Comparison of ENCODE assay signal across 18 cellular contexts in genomic region chr4:148795156-148795864, GRCh38.
DNase-seq lines count a peak whose midpoint lies in the region; ATAC-seq and TF ChIP-seq lines count a peak whose summit lies in the region.
"Had no signal": no experiment of that assay in that cellular context is flagged by ENCODE, and none has a peak within 500 bp of the region (broad histone marks: within the 10 kb centered on the region; RNA-seq: fewer than 3 reads in every experiment).

No MANE protein-coding gene starts in this region.

- H3K4me1 ChIP-seq in PC-9 (replicated peaks; ENCODE audit: insufficient read depth): peaks cover 12% of the 10 kb centered on the region
- H3K4me1 ChIP-seq: gastroesophageal sphincter had no signal

- no peaks in the 10 kb centered on the region for H3K27me3 ChIP-seq in PC-9 (ENCODE audit: insufficient read depth, low read depth)
- H3K27me3 ChIP-seq: dorsolateral prefrontal cortex, gastroesophageal sphincter had no signal

- POLR2A ChIA-PET in PC-9 (lab: Charles Lee; ENCODE audit: unreplicated experiment) (interaction anchor here (0.6 kb wide), 1 partner anchor 168 kb away, joined by 5 read pairs; no protein-coding TSS in a partner anchor), RWPE1 (lab: Yijun Ruan, JAX; ENCODE audit: low non-redundant PET) (no interaction called here)

- H3K9me2 ChIP-seq in PC-9 (ENCODE audit: insufficient read depth): no peaks in the 10 kb centered on the region

- no peak for ATAC-seq in GM18873 (IDR thresholded peaks at IDR 0.05; ENCODE audit: low FRiP score, unreplicated experiment)
- ATAC-seq: gastroesophageal sphincter; stimulated activated effector memory CD8-positive, alpha-beta T cell treated with anti-CD3 and anti-CD28 coated beads, Interleukin-12 subunit alpha, Interleukin-12 subunit beta, amount 100 ng/mL, for 72 hours had no signal

- no peaks in the 10 kb centered on the region for H3K36me3 ChIP-seq in PC-9 (ENCODE audit: low read depth)
- H3K36me3 ChIP-seq: gastroesophageal sphincter had no signal

- DNase-seq in Daoy (ENCODE audit: low read depth) (peak; percentile 3), PC-9 (peak; percentile 53 to 59), glomerular visceral epithelial cell (ENCODE audit: extremely low spot score) (peak; percentile 77), mucosa of gallbladder (ENCODE audit: low spot score) (peak; percentile 16), RWPE1 (ENCODE audit: low spot score) (no peak), cerebellar nuclear complex (lab: John Stamatoyannopoulos, UW) (no peak)
- no peak for DNase-seq in stimulated activated CD8-positive, alpha-beta memory T cell treated with anti-CD3 and anti-CD28 coated beads, Interleukin-4, amount 100 ng/mL, for 48 hours
- DNase-seq: activated CD8-positive, alpha-beta memory T cell treated with anti-CD3 and anti-CD28 coated beads for 24 hours; activated naive CD4-positive, alpha-beta T cell treated with anti-CD3 and anti-CD28 coated beads for 36 hours; DND-41; dorsolateral prefrontal cortex; Karpas-422; NCI-H2081 treated with DMSO at 0.1 percent for 48 hours; NK-92 treated with Interleukin-12 subunit alpha and Interleukin-12 subunit beta, amount 100 ng/mL, for 24 hours; stimulated activated CD4-positive, alpha-beta T cell treated with anti-CD3 and anti-CD28 coated beads, Interleukin-2, amount 100 ng/mL, for 24 hours had no signal

- no peaks in the 10 kb centered on the region for H4K20me1 ChIP-seq in PC-9 (ENCODE audit: insufficient read depth)

- no peaks in the 10 kb centered on the region for H3K79me2 ChIP-seq in PC-9 (ENCODE audit: low read depth)

- no TSS peak for BruUV-seq in PC-9 (replicated peaks; lab: Mats Ljungman, UMichigan)

- TF ChIP-seq CTCF in PC-9 (conservative IDR thresholded peaks at IDR 0.05) (no peak), RWPE1 (conservative IDR thresholded peaks at IDR 0.05; ENCODE audit: low read depth) (no peak)

- H3K27ac ChIP-seq in PC-9 (no peak overlapping the region), RWPE1 (no peak overlapping the region)
- H3K27ac ChIP-seq: dorsolateral prefrontal cortex, gastroesophageal sphincter had no signal

- no peak overlapping the region for H3K4me3 ChIP-seq in PC-9
- H3K4me3 ChIP-seq: dorsolateral prefrontal cortex, gastroesophageal sphincter had no signal

- no peak overlapping the region for H2AFZ ChIP-seq in PC-9

- H3K9me3 ChIP-seq in PC-9 (ENCODE audit: insufficient read depth, low read depth): 0 out of 2 replicates have a peak, but pooled peaks cover 3% of the 10 kb centered on the region
- H3K9me3 ChIP-seq: gastroesophageal sphincter had no signal

- CTCF ChIA-PET in PC-9 (lab: Charles Lee): no interaction called here
- CTCF ChIA-PET in RWPE1 (lab: Yijun Ruan, JAX): no interaction called here

- no peak overlapping the region for H3K4me2 ChIP-seq in PC-9

- no peaks in the 10 kb centered on the region for H3F3A ChIP-seq in PC-9 (ENCODE audit: insufficient read depth, low read depth)

- intact Hi-C loops in PC-9 (cut with micrococcal nuclease; ENCODE audit: unreplicated experiment): no loop called here

Comparison
In these comparisons a context has a peak if more than half of its experiments do, and no peak if none do; other contexts are left out.
1. DNase-seq: peak in Daoy (single experiment), PC-9 (2 of 2), glomerular visceral epithelial cell (single experiment) and mucosa of gallbladder (single experiment); none in RWPE1 (single experiment), cerebellar nuclear complex (0 of 2) and stimulated activated CD8-positive, alpha-beta memory T cell treated with anti-CD3 and anti-CD28 coated beads, Interleukin-4, amount 100 ng/mL, for 48 hours (single experiment).